ENCODE assay signal across 8 cellular contexts in the genomic region with DNA sequence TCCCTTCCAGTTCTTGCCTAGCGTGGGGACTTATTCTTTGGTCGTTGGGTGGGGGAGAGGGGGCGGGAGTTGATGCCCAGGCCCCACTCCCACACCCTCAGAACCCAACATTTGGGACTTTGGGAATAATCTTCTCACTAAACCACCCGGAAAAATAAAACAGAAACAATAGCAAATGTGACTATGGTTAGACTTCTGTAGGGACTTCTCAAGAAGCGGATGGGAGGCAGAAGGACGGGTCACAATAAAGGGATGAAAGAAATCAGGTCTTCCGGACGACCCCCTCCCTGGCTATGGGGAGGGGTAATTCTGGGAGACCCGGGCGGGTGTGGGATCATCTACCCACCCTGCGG. TPM values are rescaled to one million over a fixed set of nuclear protein-coding genes. Genes with fewer than 3 reads are reported as not detected.
A peak's percentile ranks its signal among the peaks of the same experiment; 100 is the strongest.
DNase-seq lines count a peak whose midpoint lies in the region; ATAC-seq and TF ChIP-seq lines count a peak whose summit lies in the region.

No MANE protein-coding gene starts in this region.

- peak overlapping the region; percentile 46; the same call in 1 of the 2 replicates for H3K9ac ChIP-seq in SK-N-SH

- CTCF ChIA-PET in SK-N-SH (lab: Yijun Ruan, JAX) (interaction anchor here (0.8 to 7.3 kb wide), 19 partner anchors 9 to 470 kb away, joined by 3 to 212 read pairs (median 20); a partner anchor contains a TSS), activated B cell treated with CpG ODN at 0.5 μM for 24 hours (lab: Charles Lee) (interaction anchor here (1.6 to 3.6 kb wide), 4 partner anchors 11 to 213 kb away, joined by 4 to 20 read pairs (median 12); no protein-coding TSS in a partner anchor)

- no peaks in the 10 kb centered on the region for H3K27me3 ChIP-seq in SK-N-SH (ENCODE audit: insufficient read depth)
- no peaks in the 10 kb centered on the region for H3K27me3 ChIP-seq in right cardiac atrium (ENCODE audit: control insufficient read depth, insufficient read depth)
- H3K27me3 ChIP-seq in aorta (ENCODE audit: control insufficient read depth in 1 of 2, insufficient read depth in 2 of 2, low read length in 1 of 2): no peaks in the 10 kb centered on the region

- no peak for TF ChIP-seq RAD21 in SK-N-SH (IDR thresholded peaks at IDR 0.05; ENCODE audit: low read length)

- H3K27ac Mint-ChIP-seq in activated B cell treated with CpG ODN at 0.5 μM for 24 hours: peak overlapping the region; percentile 70
- no peak overlapping the region for H3K27ac Mint-ChIP-seq in stimulated activated naive CD8-positive, alpha-beta T cell treated with anti-CD3 and anti-CD28 coated beads, Interleukin-15, amount 100 ng/mL, for 72 hours

- intact Hi-C loops in activated B cell treated with CpG ODN at 0.5 μM for 24 hours (cut with micrococcal nuclease): loop anchor here (10.0 kb wide), 1 partner anchor 892 kb away; a partner anchor contains a TSS
- intact Hi-C loops in right cardiac atrium (cut with DNase I): loop anchor here in 3 of 4 donors (5.0 to 10.0 kb wide), 3 partner anchors 145 to 150 kb away; a partner anchor contains a TSS
- intact Hi-C loops in aorta (cut with DNase I): loop anchor here (5.0 kb wide), 2 partner anchors 40 to 140 kb away; no protein-coding TSS in a partner anchor

- H3K27me3 Mint-ChIP-seq in activated B cell treated with CpG ODN at 0.5 μM for 24 hours: no peaks in the 10 kb centered on the region
- peaks cover 33% of the 10 kb centered on the region for H3K27me3 Mint-ChIP-seq in stimulated activated naive CD8-positive, alpha-beta T cell treated with anti-CD3 and anti-CD28 coated beads, Interleukin-15, amount 100 ng/mL, for 72 hours

- TF ChIP-seq CTCF in SK-N-SH (IDR thresholded peaks at IDR 0.05) (no peak), activated B cell treated with CpG ODN at 0.5 μM for 24 hours (IDR thresholded peaks at IDR 0.05) (no peak)

- no peak for ATAC-seq in SK-N-SH treated with all-trans-retinoic acid at 6 μM for 48 hours
- no peak for ATAC-seq in activated B cell treated with CpG ODN at 0.5 μM for 24 hours (ENCODE audit: low read depth)
- no peak for ATAC-seq in right cardiac atrium
- ATAC-seq in stimulated activated naive CD8-positive, alpha-beta T cell treated with anti-CD3 and anti-CD28 coated beads, Interleukin-15, amount 100 ng/mL, for 72 hours: no peak
- ATAC-seq in aorta (ENCODE audit: low FRiP score): no peak
- no peak for ATAC-seq in HG03342 (IDR thresholded peaks at IDR 0.05; ENCODE audit: unreplicated experiment)

- peak overlapping the region; percentile 40 to 62; a peak in 3 of 4 replicates for H3K4me3 ChIP-seq in SK-N-SH (ENCODE audit: low read depth in 2 of 2, low read length in 1 of 2)
- peak overlapping the region; percentile 31 for H3K4me3 ChIP-seq in right cardiac atrium (ENCODE audit: low read length)
- no peak overlapping the region for H3K4me3 ChIP-seq in aorta (ENCODE audit: low read length in 2 of 2)

- peak overlapping the region; percentile 83 for H3K4me3 Mint-ChIP-seq in activated B cell treated with CpG ODN at 0.5 μM for 24 hours
- H3K4me3 Mint-ChIP-seq in stimulated activated naive CD8-positive, alpha-beta T cell treated with anti-CD3 and anti-CD28 coated beads, Interleukin-15, amount 100 ng/mL, for 72 hours: peak overlapping the region; percentile 84 to 85

- WGBS in SK-N-SH (ENCODE audit: low lambda C conversion rate): 8% methylated on average over 11 of the region's 11 CpGs
- WGBS in right cardiac atrium: 2% methylated on average over 11 of the region's 11 CpGs
- 1% methylated on average over 11 of the region's 11 CpGs for WGBS in aorta, 2 donors

- no peaks in the 10 kb centered on the region for H3K9me3 Mint-ChIP-seq in activated B cell treated with CpG ODN at 0.5 μM for 24 hours
- no peaks in the 10 kb centered on the region for H3K9me3 Mint-ChIP-seq in stimulated activated naive CD8-positive, alpha-beta T cell treated with anti-CD3 and anti-CD28 coated beads, Interleukin-15, amount 100 ng/mL, for 72 hours

- H2AFZ ChIP-seq in SK-N-SH (ENCODE audit: low read depth): peak overlapping the region; percentile 77; the same call in 1 of the 2 replicates

- DNase-seq in SK-N-SH (peak; percentile 42), activated B cell treated with CpG ODN at 0.5 μM for 24 hours (no peak), right cardiac atrium (no peak), aorta (no peak), GF-D8 (lab: John Stamatoyannopoulos, UW) (no peak)
- no peak for DNase-seq in stimulated activated naive CD8-positive, alpha-beta T cell treated with anti-CD3 and anti-CD28 coated beads, Interleukin-15, amount 100 ng/mL, for 72 hours

- no peak overlapping the region for H3K27ac ChIP-seq in SK-N-SH (ENCODE audit: low read depth in 2 of 2, low read length in 1 of 2)
- H3K27ac ChIP-seq in right cardiac atrium (ENCODE audit: low read length): no peak overlapping the region
- H3K27ac ChIP-seq in aorta (ENCODE audit: low read depth in 1 of 2, low read length in 2 of 2): no peak overlapping the region

- H3K4me1 Mint-ChIP-seq in activated B cell treated with CpG ODN at 0.5 μM for 24 hours: peaks cover 45% of the 10 kb centered on the region
- peaks cover 27% of the 10 kb centered on the region for H3K4me1 Mint-ChIP-seq in stimulated activated naive CD8-positive, alpha-beta T cell treated with anti-CD3 and anti-CD28 coated beads, Interleukin-15, amount 100 ng/mL, for 72 hours

- no peaks in the 10 kb centered on the region for H3K79me2 ChIP-seq in SK-N-SH (ENCODE audit: insufficient read depth)

- no peaks in the 10 kb centered on the region for H3K9me3 ChIP-seq in SK-N-SH
- no peaks in the 10 kb centered on the region for H3K9me3 ChIP-seq in right cardiac atrium (ENCODE audit: control insufficient read depth, low read length)
- H3K9me3 ChIP-seq in aorta (ENCODE audit: control insufficient read depth, low read length): no peaks in the 10 kb centered on the region

- H3K4me2 ChIP-seq in SK-N-SH: peak overlapping the region; percentile 72

- TF ChIP-seq EP300 in SK-N-SH (IDR thresholded peaks at IDR 0.05; ENCODE audit: borderline replicate concordance in 1 of 2, low read depth in 1 of 2, low read length in 1 of 2): no peak

- no peaks in the 10 kb centered on the region for H3K36me3 Mint-ChIP-seq in activated B cell treated with CpG ODN at 0.5 μM for 24 hours (ENCODE audit: low read depth)

- peaks cover 0 to 20% of the 10 kb centered on the region in 2 experiments; a peak in 2 of 4 replicates for H3K4me1 ChIP-seq in SK-N-SH (ENCODE audit: control insufficient read depth in 1 of 2, insufficient read depth in 2 of 2, low read depth in 1 of 2, low read length in 1 of 2)
- H3K4me1 ChIP-seq in right cardiac atrium (ENCODE audit: control insufficient read depth, insufficient read depth, low read length): peaks cover 5% of the 10 kb centered on the region
- no peaks in the 10 kb centered on the region for H3K4me1 ChIP-seq in aorta (ENCODE audit: control insufficient read depth in 1 of 2, insufficient read depth in 2 of 2, low read length in 2 of 2)

- no peaks in the 10 kb centered on the region for H4K20me1 ChIP-seq in SK-N-SH (ENCODE audit: insufficient read depth)

- H3F3A ChIP-seq in SK-N-SH (replicated peaks; ENCODE audit: insufficient read depth): peaks cover 9% of the 10 kb centered on the region

- H3K36me3 ChIP-seq in SK-N-SH (replicated peaks in 1 of 2; ENCODE audit: control insufficient read depth in 1 of 2, insufficient read depth in 2 of 2, low read length in 1 of 2): no peaks in the 10 kb centered on the region
- H3K36me3 ChIP-seq in aorta (ENCODE audit: control insufficient read depth in 1 of 2, insufficient read depth in 2 of 2, low read length in 1 of 2): no peaks in the 10 kb centered on the region

- POLR2A ChIA-PET in SK-N-SH (lab: Yijun Ruan, JAX): no interaction called here
- POLR2A ChIA-PET in activated B cell treated with CpG ODN at 0.5 μM for 24 hours (lab: Charles Lee): interaction anchor here (1.4 to 2.8 kb wide), 2 partner anchors 63 to 164 kb away, joined by 3 to 28 read pairs; a partner anchor contains a TSS

- H3K9me2 ChIP-seq in SK-N-SH: no peaks in the 10 kb centered on the region

TF ChIP-seq in SK-N-SH, 30 proteins besides CTCF, POLR2A, EP300 and RAD21:
- TF ChIP-seq MXI1 (IDR thresholded peaks at IDR 0.05; ENCODE audit: low read depth, low read length) (no peak), CHD2 (IDR thresholded peaks at IDR 0.05; ENCODE audit: low read length, partially characterized antibody) (peak; percentile 4), GABPA (IDR thresholded peaks at IDR 0.05; ENCODE audit: low read depth) (no peak), ELF1 (IDR thresholded peaks at IDR 0.05) (no peak), FOSL2 (IDR thresholded peaks at IDR 0.05; ENCODE audit: borderline replicate concordance, low read depth) (no peak), TEAD4 (IDR thresholded peaks at IDR 0.05; ENCODE audit: borderline replicate concordance, insufficient read depth) (no peak)
- TF ChIP-seq, protein P1, sequence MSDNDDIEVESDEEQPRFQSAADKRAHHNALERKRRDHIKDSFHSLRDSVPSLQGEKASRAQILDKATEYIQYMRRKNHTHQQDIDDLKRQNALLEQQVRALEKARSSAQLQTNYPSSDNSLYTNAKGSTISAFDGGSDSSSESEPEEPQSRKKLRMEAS (IDR thresholded peaks at IDR 0.05; ENCODE audit: low read depth): no peak

TF ChIP-seq in SK-N-SH treated with all-trans-retinoic acid at 6 μM for 48 hours, 23 proteins besides CTCF, POLR2A, EP300 and RAD21:
- TF ChIP-seq ZC3H10 (CRISPR knock-in tag; IDR thresholded peaks at IDR 0.05) (no peak), ZNF8 (CRISPR knock-in tag; IDR thresholded peaks at IDR 0.05) (no peak)

RNA-seq across cellular contexts. Expression of a gene that starts 28.5 kb away (rescaled TPM):
- polyA plus RNA-seq in SK-N-SH (2012; rRNA removed) (61.3 and 78.4 TPM in 2 replicates), right cardiac atrium (26.3 TPM), aorta (10 to 100 TPM; 22.3 to 32.3 TPM)
- 42.3 and 50.3 TPM in 2 replicates for polyA plus RNA-seq in SK-N-SH (2012; cell fraction: cytosol; rRNA removed)
- polyA plus RNA-seq in SK-N-SH (2012; cell fraction: nucleus; rRNA removed): 113 and 138 TPM in 2 replicates
- total RNA-seq in activated B cell treated with CpG ODN at 0.5 μM for 24 hours (31.2 and 38.6 TPM in 2 replicates), right cardiac atrium (10 to 100 TPM; 16.8 to 20.7 (median 18.6) TPM), aorta (10 to 100 TPM; 21.8 to 27.6 TPM)

Comparison
In these comparisons a context has a peak if more than half of its experiments do, and no peak if none do; other contexts are left out.
1. H3K4me3 ChIP-seq: peak in SK-N-SH (2 of 2) and right cardiac atrium (single experiment); none in aorta (0 of 2).